17 cellular contexts compared by ENCODE assay signal in the genomic region with DNA sequence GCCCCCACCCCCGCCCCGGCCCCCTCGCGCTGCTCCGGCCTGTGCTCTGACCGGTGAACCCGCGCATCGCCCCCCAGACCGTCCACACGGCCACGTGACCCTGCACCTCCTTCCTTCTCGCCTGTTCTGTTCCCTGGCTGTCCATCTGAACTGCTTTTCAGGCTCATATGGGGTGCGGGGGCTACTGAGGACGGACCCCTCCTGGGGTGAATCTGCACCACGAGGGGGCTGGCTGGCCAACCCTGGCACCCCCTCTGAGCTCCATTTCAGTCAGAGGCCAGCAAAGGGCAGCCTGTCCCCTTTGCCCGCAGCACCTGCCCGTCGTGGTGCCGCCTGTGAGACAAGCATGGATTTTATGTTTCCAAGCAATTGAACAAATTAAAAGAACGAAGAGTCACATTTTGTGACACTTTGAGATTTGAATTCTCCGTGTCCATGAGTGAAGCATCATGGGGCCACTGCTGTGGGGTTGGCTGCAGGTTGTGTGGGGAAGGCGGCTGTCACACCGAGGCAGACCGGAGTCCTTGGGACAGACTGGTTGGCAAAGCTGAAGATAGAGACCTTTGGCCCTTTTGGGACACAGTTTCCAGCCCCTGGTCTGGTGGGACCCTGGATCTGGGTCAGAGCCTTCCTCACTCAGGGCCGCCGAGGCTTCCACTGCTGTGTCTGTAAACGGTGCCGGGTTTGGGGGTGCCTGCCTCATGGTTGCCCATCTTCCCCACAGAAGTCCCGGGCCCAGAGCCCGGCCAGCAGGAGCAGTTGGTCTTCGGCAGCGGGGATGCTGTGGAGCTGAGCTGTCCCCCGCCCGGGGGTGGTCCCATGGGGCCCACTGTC. TPM values are rescaled to one million over a fixed set of nuclear protein-coding genes. Genes with fewer than 3 reads are reported as not detected.
"Had no signal": no experiment of that assay in that cellular context is flagged by ENCODE, and none has a peak within 500 bp of the region (broad histone marks: within the 10 kb centered on the region; RNA-seq: fewer than 3 reads in every experiment).

No MANE protein-coding gene starts in this region.

- H3K36me3 ChIP-seq: ovary, spleen had no signal

- H3K27me3 ChIP-seq: testis, vagina had no signal

- H3K4me3 Mint-ChIP-seq: naive thymus-derived CD8-positive, alpha-beta T cell; stimulated activated memory B cell treated with anti-CD40 and anti-IgM and Interleukin-4, amounts not matched to agents 10 μg/mL and 1 μg/mL and 100 μg/mL, for 72 hours; stimulated activated naive CD8-positive, alpha-beta T cell treated with anti-CD3 and anti-CD28 coated beads, Interleukin-15, Interleukin-2, amounts not matched to agents 100 ng/mL and 50 ng/mL, for 24 hours had no signal

- H3K36me3 Mint-ChIP-seq: naive thymus-derived CD8-positive, alpha-beta T cell; stimulated activated memory B cell treated with anti-CD40 and anti-IgM and Interleukin-4, amounts not matched to agents 10 μg/mL and 1 μg/mL and 100 μg/mL, for 72 hours had no signal

- H3K4me3 ChIP-seq: coronary artery, ovary, spleen, testis, tibial nerve, upper lobe of right lung, vagina had no signal

- DNase-seq: effector CD8-positive, alpha-beta T cell; foreskin melanocyte; kidney glomerular epithelial cell; mammary epithelial cell; naive thymus-derived CD8-positive, alpha-beta T cell; ovary; spleen; stimulated activated CD4-positive, alpha-beta T cell treated with anti-CD3 and anti-CD28 coated beads, Interleukin-15, amount 100 ng/mL, for 24 hours; stimulated activated CD4-positive, alpha-beta T cell treated with anti-CD3 and anti-CD28 coated beads, Interleukin-1b, Interleukin-23, amount 100 ng/mL, for 48 hours; stimulated activated CD4-positive, alpha-beta T cell treated with anti-CD3 and anti-CD28 coated beads, Interleukin-4, amount 100 ng/mL, for 24 hours; testis; upper lobe of right lung had no signal

- H3K9me3 ChIP-seq: ovary, spleen, testis, tibial nerve, upper lobe of right lung, vagina had no signal

- ATAC-seq: naive thymus-derived CD8-positive, alpha-beta T cell; stimulated activated memory B cell treated with anti-CD40 and anti-IgM and Interleukin-4, amounts not matched to agents 10 μg/mL and 1 μg/mL and 100 μg/mL, for 72 hours; upper lobe of right lung had no signal

- H3K9me3 Mint-ChIP-seq: naive thymus-derived CD8-positive, alpha-beta T cell; stimulated activated memory B cell treated with anti-CD40 and anti-IgM and Interleukin-4, amounts not matched to agents 10 μg/mL and 1 μg/mL and 100 μg/mL, for 72 hours; stimulated activated naive CD8-positive, alpha-beta T cell treated with anti-CD3 and anti-CD28 coated beads, Interleukin-15, Interleukin-2, amounts not matched to agents 100 ng/mL and 50 ng/mL, for 24 hours had no signal

- H3K27ac ChIP-seq: coronary artery, ovary, spleen, testis, tibial nerve, upper lobe of right lung, vagina had no signal

- H3K27ac Mint-ChIP-seq: naive thymus-derived CD8-positive, alpha-beta T cell; stimulated activated memory B cell treated with anti-CD40 and anti-IgM and Interleukin-4, amounts not matched to agents 10 μg/mL and 1 μg/mL and 100 μg/mL, for 72 hours; stimulated activated naive CD8-positive, alpha-beta T cell treated with anti-CD3 and anti-CD28 coated beads, Interleukin-15, Interleukin-2, amounts not matched to agents 100 ng/mL and 50 ng/mL, for 24 hours had no signal

RNA-seq across cellular contexts. Expression of gene FGFR3, which starts 5.7 kb away (rescaled TPM):
- total RNA-seq: naive thymus-derived CD8-positive, alpha-beta T cell had no signal
